In genomic region chr5:91025956-91026355, GRCh38 we compare ENCODE assay signal across 22 cellular contexts.
"Had no signal": no experiment of that assay in that cellular context is flagged by ENCODE, and none has a peak within 500 bp of the region (broad histone marks: within the 10 kb centered on the region; RNA-seq: fewer than 3 reads in every experiment).

No MANE protein-coding gene starts in this region.

- ATAC-seq: effector memory CD8-positive, alpha-beta T cell; lower lobe of right lung; natural killer cell; sciatic nerve had no signal

- H3K36me3 Mint-ChIP-seq: natural killer cell, type B pancreatic cell had no signal

- DNase-seq: cerebellar nuclear complex; cortex of kidney; effector memory CD8-positive, alpha-beta T cell; kidney; left ventricle myocardium inferior; lower lobe of right lung; natural killer cell; stimulated activated CD4-positive, alpha-beta T cell treated with anti-CD3 and anti-CD28 coated beads, Interleukin-12 subunit alpha, Interleukin-12 subunit beta, amount 100 ng/mL, for 4 hours; stimulated activated CD4-positive, alpha-beta T cell treated with anti-CD3 and anti-CD28 coated beads, Interleukin-1b, Interleukin-23, amount 100 ng/mL, for 48 hours; stimulated activated CD4-positive, alpha-beta T cell treated with anti-CD3 and anti-CD28 coated beads, Interleukin-4, amount 100 ng/mL, for 1 hour; stimulated activated CD8-positive, alpha-beta memory T cell treated with anti-CD3 and anti-CD28 coated beads, Interleukin-4, amount 100 ng/mL, for 48 hours; stimulated activated naive CD4-positive, alpha-beta T cell treated with Interleukin-2 at 50 U/mL for 16 hours; testis; tibial artery had no signal

- H3K4me3 Mint-ChIP-seq: effector memory CD8-positive, alpha-beta T cell; natural killer cell; neural crest cell; type B pancreatic cell had no signal

- FAIRE-seq: frontal cortex, kidney, pancreas had no signal

- H3K27ac ChIP-seq: left ventricle myocardium inferior, lower lobe of right lung, neutrophil, pancreas, testis, tibial artery had no signal

- H3K9me3 ChIP-seq: left ventricle myocardium inferior, lower lobe of right lung, neutrophil, pancreas, testis, tibial artery had no signal

- H3K36me3 ChIP-seq: left ventricle myocardium inferior, lower lobe of right lung, neutrophil, pancreas, tibial artery had no signal

- H3K27me3 ChIP-seq: neutrophil, pancreas, testis, tibial artery had no signal

- H3K4me3 ChIP-seq: left ventricle myocardium inferior, lower lobe of right lung, pancreas, smooth muscle cell, testis, tibial artery had no signal

- H3K9me3 Mint-ChIP-seq: effector memory CD8-positive, alpha-beta T cell; natural killer cell; neural crest cell; type B pancreatic cell had no signal

- H3K4me1 ChIP-seq: left ventricle myocardium inferior, testis, tibial artery had no signal

- H3K4me1 Mint-ChIP-seq: natural killer cell had no signal

- H3K4me2 ChIP-seq: smooth muscle cell had no signal

- H3K27me3 Mint-ChIP-seq: progenitor cell of endocrine pancreas, type B pancreatic cell had no signal

- H3K27ac Mint-ChIP-seq: effector memory CD8-positive, alpha-beta T cell; natural killer cell; type B pancreatic cell had no signal
